9 cellular contexts compared by ENCODE assay signal in genomic region chr1:34984435-34985062, GRCh38. TPM values are rescaled to one million over a fixed set of nuclear protein-coding genes. Genes with fewer than 3 reads are reported as not detected.
DNase-seq lines count a peak whose midpoint lies in the region; ATAC-seq, FAIRE-seq and TF ChIP-seq lines count a peak whose summit lies in the region.
"Had no signal": no experiment of that assay in that cellular context is flagged by ENCODE, and none has a peak within 500 bp of the region (broad histone marks: within the 10 kb centered on the region; RNA-seq: fewer than 3 reads in every experiment).

No MANE protein-coding gene starts in this region.

- H3K27me3 Mint-ChIP-seq in CD14-positive monocyte (ENCODE audit: low read depth in 3 of 3), result no peaks in the 10 kb centered on the region
- no peaks in the 10 kb centered on the region for H3K27me3 Mint-ChIP-seq in activated T-helper 2 cell treated with anti-CD3 and anti-CD28 coated beads, Interferon-gamma antibody, Interleukin-2, Interleukin-4, amounts not matched to agents 10 μg/mL and 5 μg/mL and 100 μg/mL, durations not matched to agents 14 hours and 24 hours and 36 hours (ENCODE audit: low read depth)

- DNase-seq in CD14-positive monocyte (ENCODE audit: low spot score) (no peak), GM19239 (ENCODE audit: insufficient read length, low spot score) (no peak), left cardiac atrium (peak; percentile 63), 8988T (no peak)
- DNase-seq in activated T-helper 2 cell treated with anti-CD3 and anti-CD28 coated beads, Interferon-gamma antibody, Interleukin-2, Interleukin-4, amounts not matched to agents 10 μg/mL and 5 μg/mL and 100 μg/mL, durations not matched to agents 14 hours and 24 hours and 36 hours (ENCODE audit: low spot score), result no peak

- peaks cover 22% of the 10 kb centered on the region for H3K4me1 Mint-ChIP-seq in CD14-positive monocyte
- peaks cover 36% of the 10 kb centered on the region for H3K4me1 Mint-ChIP-seq in activated T-helper 2 cell treated with anti-CD3 and anti-CD28 coated beads, Interferon-gamma antibody, Interleukin-2, Interleukin-4, amounts not matched to agents 10 μg/mL and 5 μg/mL and 100 μg/mL, durations not matched to agents 14 hours and 24 hours and 36 hours (ENCODE audit: low read depth)

- H2AFZ ChIP-seq in parathyroid adenoma, result peak overlapping the region; percentile 94

- H3K4me1 ChIP-seq in parathyroid adenoma, result peaks cover 8% of the 10 kb centered on the region

- no peaks in the 10 kb centered on the region for H3K9me3 Mint-ChIP-seq in CD14-positive monocyte
- no peaks in the 10 kb centered on the region for H3K9me3 Mint-ChIP-seq in activated T-helper 2 cell treated with anti-CD3 and anti-CD28 coated beads, Interferon-gamma antibody, Interleukin-2, Interleukin-4, amounts not matched to agents 10 μg/mL and 5 μg/mL and 100 μg/mL, durations not matched to agents 14 hours and 24 hours and 36 hours

- peak overlapping the region; percentile 75 for H3K4me2 ChIP-seq in parathyroid adenoma (ENCODE audit: low read length)

- TF ChIP-seq CTCF in CD14-positive monocyte (IDR thresholded peaks at IDR 0.05), result no peak
- TF ChIP-seq CTCF in parathyroid adenoma (IDR thresholded peaks at IDR 0.05), result no peak

- H3K36me3 ChIP-seq in KOPT-K1 (ENCODE audit: insufficient read depth, low read length) (peaks cover 14% of the 10 kb centered on the region; the same call in 1 of the 2 replicates), parathyroid adenoma (ENCODE audit: control insufficient read depth, insufficient read depth, low read length) (no peaks in the 10 kb centered on the region)

- no peaks in the 10 kb centered on the region for H3K27me3 ChIP-seq in parathyroid adenoma (ENCODE audit: control insufficient read depth, insufficient read depth, low read length)

- FAIRE-seq in GM19239 (lab: Jason Lieb, UNC), result peak; percentile 82
- FAIRE-seq: TTC549 had no signal

- H3K9me3 ChIP-seq in KOPT-K1 (ENCODE audit: insufficient read depth, low read length, poor library complexity, severe bottlenecking) (no peaks in the 10 kb centered on the region), parathyroid adenoma (ENCODE audit: control insufficient read depth, low read length) (no peaks in the 10 kb centered on the region)

- H3K36me3 Mint-ChIP-seq in CD14-positive monocyte, result peaks cover 21 to 40% of the 10 kb centered on the region in 2 donors
- peaks cover 24% of the 10 kb centered on the region for H3K36me3 Mint-ChIP-seq in activated T-helper 2 cell treated with anti-CD3 and anti-CD28 coated beads, Interferon-gamma antibody, Interleukin-2, Interleukin-4, amounts not matched to agents 10 μg/mL and 5 μg/mL and 100 μg/mL, durations not matched to agents 14 hours and 24 hours and 36 hours (ENCODE audit: low read depth)

- H3K79me2 ChIP-seq in parathyroid adenoma, result no peaks in the 10 kb centered on the region

- peak overlapping the region; percentile 66 for H3K4me3 ChIP-seq in parathyroid adenoma (ENCODE audit: low read depth, low read length)

- H3K27ac Mint-ChIP-seq in CD14-positive monocyte, result peak overlapping the region; percentile 78 to 93 (median 87)
- H3K27ac Mint-ChIP-seq in activated T-helper 2 cell treated with anti-CD3 and anti-CD28 coated beads, Interferon-gamma antibody, Interleukin-2, Interleukin-4, amounts not matched to agents 10 μg/mL and 5 μg/mL and 100 μg/mL, durations not matched to agents 14 hours and 24 hours and 36 hours, result peak overlapping the region; percentile 85

- H3K9ac ChIP-seq in parathyroid adenoma, result peak overlapping the region; percentile 19

- ATAC-seq in left cardiac atrium, result peak; percentile 68 to 74
- ATAC-seq in HG03432 (IDR thresholded peaks at IDR 0.05; ENCODE audit: unreplicated experiment), result no peak

- H3K27ac ChIP-seq in KOPT-K1 (ENCODE audit: low read depth, low read length, poor library complexity, severe bottlenecking), result peak overlapping the region; percentile 80
- H3K27ac ChIP-seq in parathyroid adenoma, result peak overlapping the region; percentile 83

- peak overlapping the region; percentile 96 to 99 for H3K4me3 Mint-ChIP-seq in CD14-positive monocyte
- peak overlapping the region; percentile 94 for H3K4me3 Mint-ChIP-seq in activated T-helper 2 cell treated with anti-CD3 and anti-CD28 coated beads, Interferon-gamma antibody, Interleukin-2, Interleukin-4, amounts not matched to agents 10 μg/mL and 5 μg/mL and 100 μg/mL, durations not matched to agents 14 hours and 24 hours and 36 hours (ENCODE audit: low read depth)

- intact Hi-C loops in CD14-positive monocyte (cut with micrococcal nuclease) (no loop called here), left cardiac atrium (cut with DNase I) (loop anchor here in 1 of 2 donors (10.0 kb wide), 1 partner anchor 120 kb away; no protein-coding TSS in a partner anchor)
- intact Hi-C loops in activated T-helper 2 cell treated with anti-CD3 and anti-CD28 coated beads, Interferon-gamma antibody, Interleukin-2, Interleukin-4, amounts not matched to agents 10 μg/mL and 5 μg/mL and 100 μg/mL, durations not matched to agents 14 hours and 24 hours and 36 hours (cut with micrococcal nuclease), result loop anchor here (5.0 kb wide), 2 partner anchors 48 to 122 kb away; partner anchors contain the start of gene ZMYM6

RNA-seq across cellular contexts. Expression of gene TMEM35B, which starts 0.6 kb away (rescaled TPM):
- 100 to 1,000 TPM; 102 to 128 TPM for polyA plus RNA-seq in CD14-positive monocyte
- 15.0 and 19.3 TPM in 2 replicates for total RNA-seq in activated T-helper 2 cell treated with anti-CD3 and anti-CD28 coated beads, Interferon-gamma antibody, Interleukin-2, Interleukin-4, amounts not matched to agents 10 μg/mL and 5 μg/mL and 100 μg/mL, durations not matched to agents 14 hours and 24 hours and 36 hours
- 10 to 100 TPM; 16.9 to 19.2 TPM for total RNA-seq in left cardiac atrium

RNA-seq across cellular contexts. Expression of gene ZMYM6, which starts 47.2 kb away (rescaled TPM):
- polyA plus RNA-seq in CD14-positive monocyte, result 10 to 100 TPM in 1 of 2 donors, 1 to 10 TPM in 1; 6.9 to 11.8 TPM
- total RNA-seq in activated T-helper 2 cell treated with anti-CD3 and anti-CD28 coated beads, Interferon-gamma antibody, Interleukin-2, Interleukin-4, amounts not matched to agents 10 μg/mL and 5 μg/mL and 100 μg/mL, durations not matched to agents 14 hours and 24 hours and 36 hours, result 20.8 and 20.9 TPM in 2 replicates
- total RNA-seq in left cardiac atrium, result 10 to 100 TPM; 14.3 to 16.3 TPM

RNA-seq across cellular contexts. Expression of gene DLGAP3, which starts 55.1 kb away (rescaled TPM):
- under 1 TPM; 0.10 to 0.16 TPM for polyA plus RNA-seq in CD14-positive monocyte
- total RNA-seq in activated T-helper 2 cell treated with anti-CD3 and anti-CD28 coated beads, Interferon-gamma antibody, Interleukin-2, Interleukin-4, amounts not matched to agents 10 μg/mL and 5 μg/mL and 100 μg/mL, durations not matched to agents 14 hours and 24 hours and 36 hours, result 0.32 and 0.48 TPM in 2 replicates
- under 1 TPM; 0.18 to 0.38 TPM for total RNA-seq in left cardiac atrium
